In genomic region chr11:127445476-127445875, GRCh38 we compare ENCODE assay signal across 18 cellular contexts.
"Had no signal": no experiment of that assay in that cellular context is flagged by ENCODE, and none has a peak within 500 bp of the region (broad histone marks: within the 10 kb centered on the region; RNA-seq: fewer than 3 reads in every experiment).

No MANE protein-coding gene starts in this region.

- H3K9me3 ChIP-seq: colonic mucosa, heart right ventricle, left lung, prostate gland, stomach had no signal

- DNase-seq: colonic mucosa; effector CD4-positive, alpha-beta T cell; heart right ventricle; hypothalamus; left lung; mesenchymal stem cell; naive B cell; stimulated activated CD4-positive, alpha-beta T cell treated with anti-CD3 and anti-CD28 coated beads, Interleukin-2, amount 100 ng/mL, for 24 hours; stimulated activated CD4-positive, alpha-beta T cell treated with anti-CD3 and anti-CD28 coated beads, Interleukin-4, amount 100 ng/mL, for 4 hours; stimulated activated naive B cell treated with anti-CD40 and anti-IgM and Interleukin-4, amounts not matched to agents 10 μg/mL and 1 μg/mL and 100 μg/mL, for 72 hours; stomach; substantia nigra; trophoblast cell had no signal

- H3K27ac ChIP-seq: colonic mucosa, heart right ventricle, left lung, parathyroid adenoma, prostate gland, skin epidermis, stomach had no signal

- H3K36me3 ChIP-seq: colonic mucosa, heart right ventricle, left lung, prostate gland, stomach had no signal

- ATAC-seq: left lung; sciatic nerve; stimulated activated naive B cell treated with anti-CD40 and anti-IgM and Interleukin-4, amounts not matched to agents 10 μg/mL and 1 μg/mL and 100 μg/mL, for 72 hours had no signal

- H3K27me3 ChIP-seq: colonic mucosa, left lung, stomach had no signal

- H3K4me1 ChIP-seq: colonic mucosa, left lung, parathyroid adenoma, prostate gland, stomach had no signal

- H3K4me3 ChIP-seq: colonic mucosa, heart right ventricle, left lung, lung, prostate gland, skin epidermis, stomach had no signal
